In genomic region chr5:38378579-38378978, GRCh38 we compare ENCODE assay signal across 29 cellular contexts.
"Had no signal": no experiment of that assay in that cellular context is flagged by ENCODE, and none has a peak within 500 bp of the region (broad histone marks: within the 10 kb centered on the region; RNA-seq: fewer than 3 reads in every experiment).

No MANE protein-coding gene starts in this region.

- DNase-seq: cortex of kidney; effector CD4-positive, alpha-beta T cell; foreskin fibroblast; gastrocnemius medialis; heart left ventricle; kidney; mucosa of descending colon; naive B cell; nucleus accumbens; sigmoid colon; spleen; stimulated activated CD4-positive, alpha-beta T cell treated with anti-CD3 and anti-CD28 coated beads, Interleukin-4, amount 100 ng/mL, for 4 hours; stimulated activated naive CD8-positive, alpha-beta T cell treated with anti-CD3 and anti-CD28 coated beads, Interleukin-15, Interleukin-2, amounts not matched to agents 100 U/mL and 50 U/mL, for 24 hours; substantia nigra; testis; tibial artery; upper lobe of left lung had no signal

- H3K27ac ChIP-seq: epithelial cell of prostate, gastrocnemius medialis, hepatocyte, prostate gland, right atrium auricular region, sigmoid colon, skin epidermis, spleen, testis, tibial artery, upper lobe of left lung had no signal

- H3K27ac Mint-ChIP-seq: memory B cell; natural killer cell treated with Interleukin-12 subunit alpha and Interleukin-12 subunit beta and Interleukin-15 and Interleukin-18, amount 100 ng/mL, for 72 hours; stimulated activated memory B cell treated with anti-CD40 and anti-IgM and Interleukin-4, amounts not matched to agents 10 μg/mL and 1 μg/mL and 100 μg/mL, for 72 hours had no signal

- H3K4me1 Mint-ChIP-seq: memory B cell; naive B cell; stimulated activated memory B cell treated with anti-CD40 and anti-IgM and Interleukin-4, amounts not matched to agents 10 μg/mL and 1 μg/mL and 100 μg/mL, for 72 hours had no signal

- H3K27me3 ChIP-seq: hepatocyte, right atrium auricular region, sigmoid colon, testis, upper lobe of left lung had no signal

- H3K36me3 ChIP-seq: gastrocnemius medialis, heart left ventricle, prostate gland, right atrium auricular region, sigmoid colon, spleen, tibial artery, upper lobe of left lung had no signal

- H3K9me3 Mint-ChIP-seq: memory B cell; mesothelial cell of epicardium; natural killer cell treated with Interleukin-12 subunit alpha and Interleukin-12 subunit beta and Interleukin-15 and Interleukin-18, amount 100 ng/mL, for 72 hours; stimulated activated memory B cell treated with anti-CD40 and anti-IgM and Interleukin-4, amounts not matched to agents 10 μg/mL and 1 μg/mL and 100 μg/mL, for 72 hours had no signal

- H3K79me2 ChIP-seq: hepatocyte had no signal

- ATAC-seq: esophagus mucosa; gastrocnemius medialis; heart left ventricle; left lobe of liver; mucosa of descending colon; natural killer cell treated with Interleukin-12 subunit alpha and Interleukin-12 subunit beta and Interleukin-15 and Interleukin-18, amount 100 ng/mL, for 72 hours; stimulated activated memory B cell treated with anti-CD40 and anti-IgM and Interleukin-4, amounts not matched to agents 10 μg/mL and 1 μg/mL and 100 μg/mL, for 72 hours; stimulated activated naive CD8-positive, alpha-beta T cell treated with anti-CD3 and anti-CD28 coated beads, Interleukin-15, Interleukin-2, amounts not matched to agents 100 U/mL and 50 U/mL, for 24 hours had no signal

- H3K4me1 ChIP-seq: gastrocnemius medialis, prostate gland, right atrium auricular region, sigmoid colon, testis, tibial artery, upper lobe of left lung had no signal

- H3K36me3 Mint-ChIP-seq: memory B cell; mesothelial cell of epicardium; naive B cell; natural killer cell treated with Interleukin-12 subunit alpha and Interleukin-12 subunit beta and Interleukin-15 and Interleukin-18, amount 100 ng/mL, for 72 hours; stimulated activated memory B cell treated with anti-CD40 and anti-IgM and Interleukin-4, amounts not matched to agents 10 μg/mL and 1 μg/mL and 100 μg/mL, for 72 hours had no signal

- H3K4me3 ChIP-seq: gastrocnemius medialis, heart left ventricle, hepatocyte, lung, mucosa of descending colon, prostate gland, right atrium auricular region, sigmoid colon, skin epidermis, spleen, testis, tibial artery, upper lobe of left lung had no signal

- H3K4me3 Mint-ChIP-seq: memory B cell; mesothelial cell of epicardium; naive B cell; natural killer cell treated with Interleukin-12 subunit alpha and Interleukin-12 subunit beta and Interleukin-15 and Interleukin-18, amount 100 ng/mL, for 72 hours; stimulated activated memory B cell treated with anti-CD40 and anti-IgM and Interleukin-4, amounts not matched to agents 10 μg/mL and 1 μg/mL and 100 μg/mL, for 72 hours had no signal

- H2AFZ ChIP-seq: hepatocyte had no signal
